In genomic region chr14:39432179-39432618, GRCh38 we compare ENCODE assay signal across 8 cellular contexts. TPM values are rescaled to one million over a fixed set of nuclear protein-coding genes. Genes with fewer than 3 reads are reported as not detected.
A peak's percentile ranks its signal among the peaks of the same experiment; 100 is the strongest.
DNase-seq lines count a peak whose midpoint lies in the region; ATAC-seq and FAIRE-seq lines count a peak whose summit lies in the region.

A gene with protein sequence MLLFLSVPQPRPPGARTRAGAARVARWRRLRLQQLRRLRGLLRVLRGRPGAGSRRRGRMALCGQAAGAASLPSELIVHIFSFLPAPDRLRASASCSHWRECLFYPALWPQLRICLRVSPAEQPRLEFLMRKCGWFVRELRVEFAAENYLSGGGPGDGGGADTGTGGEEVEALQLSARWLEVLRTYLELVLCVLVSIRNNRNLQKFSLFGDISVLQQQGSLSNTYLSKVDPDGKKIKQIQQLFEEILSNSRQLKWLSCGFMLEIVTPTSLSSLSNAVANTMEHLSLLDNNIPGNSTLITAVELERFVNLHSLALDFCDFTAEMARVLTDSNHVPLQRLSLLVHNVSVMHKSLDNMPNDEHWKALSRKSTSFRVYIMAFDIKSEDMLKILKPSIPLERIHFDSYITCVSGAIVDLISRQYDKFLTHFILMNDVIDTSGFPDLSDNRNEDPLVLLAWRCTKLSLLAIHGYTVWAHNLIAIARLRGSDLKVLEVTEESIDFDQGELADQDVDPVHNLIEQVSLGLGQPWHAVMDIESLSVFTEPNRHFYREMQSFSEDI (minus strand): TSS chr14:39432433. CDS start chr14:39432162, 271 bp downstream.

- peak within 1 kb of the TSS; percentile 92 for H3K4me2 ChIP-seq in mesenchymal stem cell (ENCODE audit: low read length, poor library complexity, severe bottlenecking)

- H3K36me3 Mint-ChIP-seq in CD8-positive, alpha-beta memory T cell, result peaks cover 0 to 23% (median 1%) of the 10 kb centered on the region in 3 donors
- H3K36me3 Mint-ChIP-seq in effector memory CD8-positive, alpha-beta T cell (ENCODE audit: insufficient read depth), result peaks cover 33% of the 10 kb centered on the region

- peak within 1 kb of the TSS in 1 of 2 experiments; percentile 96 for H3K14ac ChIP-seq in mesenchymal stem cell (ENCODE audit: low read length in 2 of 2)

- no peaks in the 10 kb centered on the region for H3K27me3 Mint-ChIP-seq in CD8-positive, alpha-beta memory T cell
- H3K27me3 Mint-ChIP-seq in effector memory CD8-positive, alpha-beta T cell, result no peaks in the 10 kb centered on the region

- H4K8ac ChIP-seq in mesenchymal stem cell (ENCODE audit: low read length), result peak within 1 kb of the TSS; percentile 71

- peak within 1 kb of the TSS; percentile 62 to 89 for H3K4ac ChIP-seq in mesenchymal stem cell (ENCODE audit: low read depth in 1 of 2, low read length in 2 of 2)

- H2AK5ac ChIP-seq in mesenchymal stem cell (ENCODE audit: low read length, severe bottlenecking), result no peak within 1 kb of the TSS

- DNase-seq in CD8-positive, alpha-beta memory T cell, result peak; percentile 94 to 98 (median 98)
- DNase-seq in HTR-8/SVneo (ENCODE audit: insufficient read length, low spot score) (peak; percentile 92), NOMO-1 treated with DMSO at 0.1 percent for 48 hours (lab: John Stamatoyannopoulos, UW; ENCODE audit: unreplicated experiment) (peak; percentile 99), mesenchymal stem cell (peak; percentile 97)
- peak; percentile 83 to 90 (median 85) for DNase-seq in activated CD8-positive, alpha-beta memory T cell treated with anti-CD3 and anti-CD28 coated beads for 48 hours (ENCODE audit: low read depth in 2 of 3, low spot score in 2 of 3)
- DNase-seq in effector memory CD8-positive, alpha-beta T cell, result peak; percentile 97
- DNase-seq in stimulated activated CD8-positive, alpha-beta memory T cell treated with anti-CD3 and anti-CD28 coated beads, Interleukin-12 subunit alpha, Interleukin-12 subunit beta, amount 100 ng/mL, for 24 hours (ENCODE audit: extremely low read depth), result peak; percentile 90

- peak within 1 kb of the TSS; percentile 99 for H2BK12ac ChIP-seq in mesenchymal stem cell (ENCODE audit: low read length in 2 of 2)

- H3K27me3 ChIP-seq in CD8-positive, alpha-beta memory T cell (ENCODE audit: insufficient read depth, low read length, poor library complexity, severe bottlenecking), result no peaks in the 10 kb centered on the region
- no peaks in the 10 kb centered on the region for H3K27me3 ChIP-seq in mesenchymal stem cell (ENCODE audit: control insufficient read depth in 1 of 2, insufficient read depth in 1 of 2, low read length in 2 of 2)

- peaks cover 42% of the 10 kb centered on the region for H3K4me1 ChIP-seq in CD8-positive, alpha-beta memory T cell (ENCODE audit: insufficient read depth, low read length)
- peaks cover 2% of the 10 kb centered on the region for H3K4me1 ChIP-seq in mesenchymal stem cell (ENCODE audit: control insufficient read depth, insufficient read depth, low read depth, low read length)

- H2AFZ ChIP-seq in mesenchymal stem cell (ENCODE audit: low read depth, low read length), result peak within 1 kb of the TSS; percentile 81

- H3K4me3 Mint-ChIP-seq in CD8-positive, alpha-beta memory T cell, result peak within 1 kb of the TSS; percentile 92 to 100 (median 100)
- H3K4me3 Mint-ChIP-seq in effector memory CD8-positive, alpha-beta T cell, result peak within 1 kb of the TSS; percentile 95 to 100

- POLR2A ChIA-PET in CD8-positive, alpha-beta memory T cell (lab: Charles Lee), result interaction anchor here (0.6 to 3.1 kb wide), 12 partner anchors 9 to 335 kb away, joined by 3 to 55 read pairs (median 11); partner anchors contain the start of genes GEMIN2, PNN, SEC23A and TRAPPC6B

- H3K27ac Mint-ChIP-seq in CD8-positive, alpha-beta memory T cell, result peak within 1 kb of the TSS; percentile 96 to 100 (median 100)
- H3K27ac Mint-ChIP-seq in effector memory CD8-positive, alpha-beta T cell, result peak within 1 kb of the TSS; percentile 100

- H3K23ac ChIP-seq in mesenchymal stem cell (ENCODE audit: low read length in 2 of 2), result peak within 1 kb of the TSS in 1 of 2 experiments; percentile 81

- peak within 1 kb of the TSS; percentile 39 for H2BK15ac ChIP-seq in mesenchymal stem cell (ENCODE audit: low read depth, poor library complexity, severe bottlenecking)

- H3K27ac ChIP-seq in CD8-positive, alpha-beta memory T cell (ENCODE audit: low read depth, low read length), result peak within 1 kb of the TSS; percentile 100
- H3K27ac ChIP-seq in mesenchymal stem cell (ENCODE audit: low read length, poor library complexity, severe bottlenecking), result peak within 1 kb of the TSS; percentile 99

- H3K9me3 Mint-ChIP-seq in CD8-positive, alpha-beta memory T cell, result no peaks in the 10 kb centered on the region
- H3K9me3 Mint-ChIP-seq in effector memory CD8-positive, alpha-beta T cell, result no peaks in the 10 kb centered on the region

- peak within 1 kb of the TSS; percentile 65 for H2BK120ac ChIP-seq in mesenchymal stem cell (ENCODE audit: low read depth, low read length)

- H3K36me3 ChIP-seq in CD8-positive, alpha-beta memory T cell (ENCODE audit: insufficient read depth, low read length), result no peaks in the 10 kb centered on the region
- H3K36me3 ChIP-seq in mesenchymal stem cell (ENCODE audit: control insufficient read depth in 1 of 2, insufficient read depth in 2 of 2, low read depth in 1 of 2, low read length in 2 of 2), result no peaks in the 10 kb centered on the region

- H3K18ac ChIP-seq in mesenchymal stem cell (ENCODE audit: low read depth in 1 of 2, low read length in 2 of 2), result peak within 1 kb of the TSS; percentile 94 to 97

- peak; percentile 79 for ATAC-seq in GM21381 (IDR thresholded peaks at IDR 0.05; ENCODE audit: unreplicated experiment)
- ATAC-seq in effector memory CD8-positive, alpha-beta T cell (replicated peaks), result peak; percentile 79

- H3K9ac ChIP-seq in mesenchymal stem cell (ENCODE audit: low read length), result peak within 1 kb of the TSS; percentile 100

- peak; percentile 92 for FAIRE-seq in HTR-8/SVneo (lab: Jason Lieb, UNC)

- H4K91ac ChIP-seq in mesenchymal stem cell (ENCODE audit: low read length), result peak within 1 kb of the TSS; percentile 94

- peak within 1 kb of the TSS; percentile 95 for H2BK5ac ChIP-seq in mesenchymal stem cell (ENCODE audit: low read depth, low read length, poor library complexity, severe bottlenecking)

- H3K9me3 ChIP-seq in CD8-positive, alpha-beta memory T cell (ENCODE audit: low read length), result no peaks in the 10 kb centered on the region
- H3K9me3 ChIP-seq in mesenchymal stem cell (ENCODE audit: control insufficient read depth, low read length), result no peaks in the 10 kb centered on the region

- peaks cover 33 to 50% (median 50%) of the 10 kb centered on the region in 3 donors for H3K4me1 Mint-ChIP-seq in CD8-positive, alpha-beta memory T cell
- H3K4me1 Mint-ChIP-seq in effector memory CD8-positive, alpha-beta T cell (ENCODE audit: low read depth in 2 of 2), result peaks cover 26 to 39% of the 10 kb centered on the region in 2 donors

- H3K4me3 ChIP-seq in CD8-positive, alpha-beta memory T cell (ENCODE audit: low read length), result peak within 1 kb of the TSS; percentile 97
- peak within 1 kb of the TSS; percentile 81 to 98 for H3K4me3 ChIP-seq in mesenchymal stem cell (ENCODE audit: insufficient read depth in 1 of 2, low read depth in 1 of 2, low read length in 2 of 2)

- peaks cover 12% of the 10 kb centered on the region for H3K79me1 ChIP-seq in mesenchymal stem cell (replicated peaks; ENCODE audit: low read length, poor library complexity, severe bottlenecking)

- WGBS in mesenchymal stem cell, result 1% methylated on average over 32 of the region's 47 CpGs

- CTCF ChIA-PET in CD8-positive, alpha-beta memory T cell (lab: Charles Lee), result interaction anchor here (1.0 to 2.9 kb wide), 9 partner anchors 16 to 330 kb away, joined by 3 to 9 read pairs (median 5); partner anchors contain the start of genes GEMIN2 and TRAPPC6B

RNA-seq across cellular contexts. Expression of the gene that starts here (rescaled TPM):
- 10 to 100 TPM; 19.4 to 20.1 TPM for total RNA-seq in CD8-positive, alpha-beta memory T cell
- 15.3 TPM for polyA plus RNA-seq in CD8-positive, alpha-beta memory T cell
- polyA plus RNA-seq in mesenchymal stem cell (2013, experiment 1 of 2), result 10.4 TPM
- polyA plus RNA-seq in mesenchymal stem cell (2013, experiment 2 of 2), result 11.3 TPM

Comparison
In these comparisons a context has a peak if more than half of its experiments do, and no peak if none do; other contexts are left out.
1. Peak in every context shown above with its lines: DNase-seq, ATAC-seq, H3K4me3 ChIP-seq and H3K27ac ChIP-seq.